2 cellular contexts compared by ENCODE assay signal in the genomic region with DNA sequence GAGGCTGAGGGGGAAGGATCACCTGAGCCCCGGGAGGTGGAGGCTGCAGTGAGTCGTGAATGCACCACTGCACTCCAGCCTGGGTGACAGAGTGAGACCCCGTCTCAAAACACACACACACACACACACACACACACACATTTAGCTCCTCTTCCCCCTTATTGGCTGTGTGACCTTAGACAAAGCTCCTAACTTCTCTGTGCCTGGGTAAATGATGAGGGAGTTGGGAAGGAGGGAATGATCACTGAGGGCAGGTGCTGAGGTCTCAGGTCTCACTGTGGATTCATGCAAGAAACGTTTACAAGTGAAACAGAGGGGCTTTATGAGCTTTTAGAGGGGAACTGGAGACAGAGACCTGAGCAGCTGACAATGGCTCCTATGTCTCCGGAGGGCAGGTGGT.
TF ChIP-seq lines count a peak whose summit lies in the region.

No MANE protein-coding gene starts in this region.

TF ChIP-seq in A549, 52 proteins besides CTCF, POLR2A, EP300 and RAD21:
- TF ChIP-seq KDM1A (IDR thresholded peaks at IDR 0.05; ENCODE audit: low read depth) (no peak), ZFP36 (IDR thresholded peaks at IDR 0.05; ENCODE audit: borderline replicate concordance, partially characterized antibody) (peak; percentile 84)

TF ChIP-seq in IMR-90, 13 proteins besides CTCF, POLR2A, EP300 and RAD21:
- TF ChIP-seq MAZ (IDR thresholded peaks at IDR 0.05; ENCODE audit: borderline replicate concordance, low read depth, low read length) (no peak), CEBPB (IDR thresholded peaks at IDR 0.05; ENCODE audit: low read depth, low read length) (no peak), FOS (IDR thresholded peaks at IDR 0.05; ENCODE audit: low read depth, low read length) (no peak), MAFK (IDR thresholded peaks at IDR 0.05; ENCODE audit: low read depth, low read length) (no peak), BHLHE40 (IDR thresholded peaks at IDR 0.05; ENCODE audit: low read depth, low read length) (no peak), NFE2L2 (IDR thresholded peaks at IDR 0.05; ENCODE audit: low read depth, low read length) (no peak), CHD1 (IDR thresholded peaks at IDR 0.05; ENCODE audit: low read depth, low read length) (no peak), SMC3 (IDR thresholded peaks at IDR 0.05; ENCODE audit: low read depth, low read length) (no peak), RFX5 (IDR thresholded peaks at IDR 0.05; ENCODE audit: low read depth, low read length) (no peak), RCOR1 (IDR thresholded peaks at IDR 0.05; ENCODE audit: insufficient replicate concordance, low read length) (no peak), MXI1 (IDR thresholded peaks at IDR 0.05; ENCODE audit: borderline replicate concordance, low read depth, low read length) (no peak)
- TF ChIP-seq, protein P1, sequence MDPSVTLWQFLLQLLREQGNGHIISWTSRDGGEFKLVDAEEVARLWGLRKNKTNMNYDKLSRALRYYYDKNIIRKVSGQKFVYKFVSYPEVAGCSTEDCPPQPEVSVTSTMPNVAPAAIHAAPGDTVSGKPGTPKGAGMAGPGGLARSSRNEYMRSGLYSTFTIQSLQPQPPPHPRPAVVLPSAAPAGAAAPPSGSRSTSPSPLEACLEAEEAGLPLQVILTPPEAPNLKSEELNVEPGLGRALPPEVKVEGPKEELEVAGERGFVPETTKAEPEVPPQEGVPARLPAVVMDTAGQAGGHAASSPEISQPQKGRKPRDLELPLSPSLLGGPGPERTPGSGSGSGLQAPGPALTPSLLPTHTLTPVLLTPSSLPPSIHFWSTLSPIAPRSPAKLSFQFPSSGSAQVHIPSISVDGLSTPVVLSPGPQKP (IDR thresholded peaks at IDR 0.05; ENCODE audit: borderline replicate concordance, low read depth, low read length): no peak
- TF ChIP-seq, protein P2, sequence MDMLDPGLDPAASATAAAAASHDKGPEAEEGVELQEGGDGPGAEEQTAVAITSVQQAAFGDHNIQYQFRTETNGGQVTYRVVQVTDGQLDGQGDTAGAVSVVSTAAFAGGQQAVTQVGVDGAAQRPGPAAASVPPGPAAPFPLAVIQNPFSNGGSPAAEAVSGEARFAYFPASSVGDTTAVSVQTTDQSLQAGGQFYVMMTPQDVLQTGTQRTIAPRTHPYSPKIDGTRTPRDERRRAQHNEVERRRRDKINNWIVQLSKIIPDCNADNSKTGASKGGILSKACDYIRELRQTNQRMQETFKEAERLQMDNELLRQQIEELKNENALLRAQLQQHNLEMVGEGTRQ (IDR thresholded peaks at IDR 0.05; ENCODE audit: low read depth, low read length): no peak
